In genomic region chr11:88552377-88553029, GRCh38 we compare ENCODE assay signal across 8 cellular contexts.
DNase-seq lines count a peak whose midpoint lies in the region; ATAC-seq, FAIRE-seq and TF ChIP-seq lines count a peak whose summit lies in the region.

No MANE protein-coding gene starts in this region.

- no peaks in the 10 kb centered on the region for H4K20me1 ChIP-seq in astrocyte (ENCODE audit: insufficient read depth, low read length)

- no peak overlapping the region for H3K27ac Mint-ChIP-seq in astrocyte (ENCODE audit: unreplicated experiment)

- no peaks in the 10 kb centered on the region for H3K9me3 Mint-ChIP-seq in astrocyte (ENCODE audit: unreplicated experiment)

- H3K79me2 ChIP-seq in astrocyte (ENCODE audit: insufficient read depth, low read length) = no peaks in the 10 kb centered on the region

- H2AFZ ChIP-seq in astrocyte (ENCODE audit: low read depth, low read length) = no peak overlapping the region

- TF ChIP-seq CTCF in astrocyte (IDR thresholded peaks at IDR 0.05; ENCODE audit: insufficient read depth, low read depth, low read length) = peak; percentile 53

- FAIRE-seq in astrocyte (lab: Jason Lieb, UNC) = no peak

- H3K36me3 ChIP-seq in astrocyte (ENCODE audit: insufficient read depth, low read length) = no peaks in the 10 kb centered on the region

- H3K36me3 Mint-ChIP-seq in astrocyte (ENCODE audit: low read depth, unreplicated experiment) = no peaks in the 10 kb centered on the region

- H3K4me3 Mint-ChIP-seq in astrocyte (ENCODE audit: unreplicated experiment) = no peak overlapping the region

- no peaks in the 10 kb centered on the region for H3K27me3 ChIP-seq in astrocyte (ENCODE audit: insufficient read depth, low read length)

- peaks cover 20% of the 10 kb centered on the region for H3K4me1 Mint-ChIP-seq in astrocyte (ENCODE audit: low read depth, unreplicated experiment)

- no peaks in the 10 kb centered on the region for H3K27me3 Mint-ChIP-seq in astrocyte (ENCODE audit: low read depth, unreplicated experiment)

- H3K4me3 ChIP-seq in astrocyte (ENCODE audit: insufficient read depth, low read depth, low read length) = no peak overlapping the region

- H3K4me1 ChIP-seq in astrocyte (ENCODE audit: insufficient read depth, low read length) = peaks cover 18% of the 10 kb centered on the region

- H3K27ac ChIP-seq in astrocyte (ENCODE audit: low read depth, low read length) = no peak overlapping the region

- no peak overlapping the region for H3K4me2 ChIP-seq in astrocyte (ENCODE audit: low read length)

- ATAC-seq in GM21529 (IDR thresholded peaks at IDR 0.05; ENCODE audit: unreplicated experiment) = peak; percentile 98
- ATAC-seq in left lobe of liver = peak; percentile 94

- H3K9ac ChIP-seq in astrocyte (ENCODE audit: low read length) = no peak overlapping the region

- DNase-seq in NCI-H2029 treated with DMSO at 0.1 percent for 48 hours (lab: John Stamatoyannopoulos, UW) (peak; percentile 1), NCI-H2029 (lab: John Stamatoyannopoulos, UW) (no peak), HPDE6-E6E7 (ENCODE audit: extremely low spot score) (peak; percentile 29), SW480 (ENCODE audit: low spot score) (peak; percentile 46), astrocyte (ENCODE audit: low read depth) (no peak), left lobe of liver (ENCODE audit: low spot score) (peak; percentile 49)
- peak; percentile 7 for DNase-seq in stimulated activated naive CD4-positive, alpha-beta T cell treated with Interleukin-2 at 50 U/mL for 16 hours (lab: John Stamatoyannopoulos, UW)

- no peaks in the 10 kb centered on the region for H3K9me3 ChIP-seq in astrocyte (ENCODE audit: insufficient read depth, low read depth, low read length)

Comparison
In these comparisons a context has a peak if more than half of its experiments do, and no peak if none do; other contexts are left out.
1. DNase-seq: peak in NCI-H2029 treated with DMSO at 0.1 percent for 48 hours (single experiment), HPDE6-E6E7 (single experiment), SW480 (single experiment), left lobe of liver (single experiment) and stimulated activated naive CD4-positive, alpha-beta T cell treated with Interleukin-2 at 50 U/mL for 16 hours (single experiment); none in NCI-H2029 (single experiment) and astrocyte (single experiment).